In the genomic region with DNA sequence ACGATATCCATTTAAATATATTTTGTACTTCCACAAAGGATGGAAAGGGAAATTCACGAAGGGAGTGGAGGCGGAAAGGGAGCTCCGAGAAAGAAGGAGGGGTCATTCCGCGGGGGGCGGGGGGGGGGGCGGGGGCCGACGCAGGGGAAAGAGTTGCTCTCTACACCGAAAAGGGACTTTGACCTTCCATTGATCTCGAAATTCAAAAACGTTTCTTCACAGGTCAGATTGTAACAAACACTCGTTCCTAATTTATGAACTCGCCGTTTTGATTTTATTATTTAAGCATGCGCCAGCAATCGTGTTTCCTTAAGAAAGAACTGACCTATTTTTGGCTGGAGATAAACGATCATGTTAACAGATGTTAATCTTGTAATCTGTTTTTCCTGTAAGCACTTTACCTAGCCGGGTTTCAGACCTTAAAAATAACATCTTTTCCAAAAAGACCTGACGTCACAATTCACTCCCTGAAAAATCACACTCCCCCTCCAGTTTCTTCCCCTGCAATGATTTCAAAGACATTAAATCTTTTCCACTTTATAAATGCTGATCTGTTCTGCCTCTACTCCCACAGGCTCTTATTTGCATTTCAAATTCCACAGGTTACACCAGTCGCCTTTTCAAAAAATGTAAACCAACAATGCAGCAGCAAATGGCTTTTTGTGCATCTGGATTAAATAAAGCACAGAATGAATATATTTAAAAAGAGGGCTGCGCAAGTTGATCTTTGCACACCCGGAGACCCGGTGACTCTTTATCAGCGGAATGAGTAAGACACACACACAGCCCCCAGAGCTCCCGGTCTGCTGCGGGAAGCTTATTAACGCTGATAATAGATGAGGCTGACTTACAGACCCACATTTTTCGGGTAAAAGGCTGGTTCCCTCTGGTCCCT, we compare ENCODE assay signal across 9 cellular contexts. TPM values are rescaled to one million over a fixed set of nuclear protein-coding genes. Genes with fewer than 3 reads are reported as not detected.
A peak's percentile ranks its signal among the peaks of the same experiment; 100 is the strongest.
DNase-seq lines count a peak whose midpoint lies in the region; ATAC-seq and TF ChIP-seq lines count a peak whose summit lies in the region.
"Had no signal": no experiment of that assay in that cellular context is flagged by ENCODE, and none has a peak within 500 bp of the region (broad histone marks: within the 10 kb centered on the region; RNA-seq: fewer than 3 reads in every experiment).

No MANE protein-coding gene starts in this region.

- POLR2A ChIA-PET in HCT116 (lab: Charles Lee): interaction anchor here (0.7 to 1.7 kb wide), 5 partner anchors 9 to 585 kb away, joined by 3 to 8 read pairs (median 4); no protein-coding TSS in a partner anchor

- H4K20me1 ChIP-seq in HCT116 (ENCODE audit: insufficient read depth): no peaks in the 10 kb centered on the region

- H3K9me3 ChIP-seq in HCT116 (ENCODE audit: control insufficient read depth in 1 of 2, insufficient read depth in 1 of 2, low read depth in 1 of 2, low read length in 2 of 2) (no peaks in the 10 kb centered on the region), esophagus squamous epithelium (no peaks in the 10 kb centered on the region)

- H3K4me1 ChIP-seq in HCT116 (ENCODE audit: control insufficient read depth in 1 of 2, insufficient read depth in 2 of 2, low read length in 2 of 2) (peaks cover 0 to 37% of the 10 kb centered on the region in 2 experiments; a peak in 2 of 4 replicates), esophagus squamous epithelium (peaks cover 9 to 62% (median 13%) of the 10 kb centered on the region in 3 donors)

- peaks cover 16% of the 10 kb centered on the region; the same call in 1 of the 2 replicates for H3K79me2 ChIP-seq in HCT116 (ENCODE audit: insufficient read depth, low read length)

- no peaks in the 10 kb centered on the region for H3K36me3 Mint-ChIP-seq in natural killer cell

- H3K27me3 ChIP-seq in HCT116 (ENCODE audit: insufficient read depth, low read length) (no peaks in the 10 kb centered on the region), esophagus squamous epithelium (peaks cover 0 to 7% (median 0%) of the 10 kb centered on the region in 4 donors)

- no peak for TF ChIP-seq RAD21 in HCT116 (IDR thresholded peaks at IDR 0.05; ENCODE audit: low read depth)

- WGBS in esophagus squamous epithelium, 2 donors: 0 to 2% methylated on average over 27 to 30 of the region's 30 CpGs

- RAD21 ChIA-PET in HCT116 (lab: Charles Lee; ENCODE audit: low non-redundant PET in 1 of 2, low total read pairs in 2 of 2, uncharacterized antibody in 2 of 2, unreplicated experiment in 2 of 2): interaction anchor here in 1 of 2 experiments (0.6 kb wide), 1 partner anchor 30 kb away, joined by 3 read pairs; no protein-coding TSS in a partner anchor

- DNase-seq in NCI-H2081 (lab: John Stamatoyannopoulos, UW): peak; percentile 59 to 73
- DNase-seq in NCI-H2081 treated with DMSO at 0.1 percent for 48 hours (lab: John Stamatoyannopoulos, UW): no peak
- no peak for DNase-seq in HCT116 (ENCODE audit: low read depth, low spot score)
- DNase-seq in NCI-H1092 (lab: John Stamatoyannopoulos, UW): peak; percentile 70
- no peak for DNase-seq in esophagus squamous epithelium (lab: John Stamatoyannopoulos, UW)
- DNase-seq in natural killer cell: no peak
- DNase-seq in mucosa of gallbladder (ENCODE audit: low spot score): no peak

- H3K27me3 Mint-ChIP-seq in natural killer cell (ENCODE audit: low read depth in 2 of 2): no peaks in the 10 kb centered on the region

- H3K4me2 ChIP-seq in HCT116 (ENCODE audit: low read length): peak overlapping the region; percentile 98

- ATAC-seq in HCT116 (no peak), natural killer cell (peak; percentile 4 to 6 (median 5))

- peaks cover 38 to 50% of the 10 kb centered on the region in 2 donors for H3K4me1 Mint-ChIP-seq in natural killer cell

- BruUV-seq in HCT116 (replicated peaks; lab: Mats Ljungman, UMichigan): no TSS peak

- H3K4me3 ChIP-seq in HCT116 (replicated peaks in 1 of 2; ENCODE audit: low read depth in 1 of 2, low read length in 2 of 2) (peak overlapping the region; percentile 68 to 76), WI38 (ENCODE audit: low read depth, low read length) (peak overlapping the region; percentile 83), esophagus squamous epithelium (peak overlapping the region; percentile 65 to 89 (median 71))

- H3K9me3 Mint-ChIP-seq in natural killer cell: no peaks in the 10 kb centered on the region

- peak overlapping the region; percentile 90 for H2AFZ ChIP-seq in HCT116 (ENCODE audit: low read depth, low read length, poor library complexity, severe bottlenecking)

- TF ChIP-seq POLR2A in HCT116 (IDR thresholded peaks at IDR 0.05; ENCODE audit: borderline replicate concordance, extremely low read depth, insufficient read depth, insufficient read length) (no peak), esophagus squamous epithelium (IDR thresholded peaks at IDR 0.05) (no peak)

- no peaks in the 10 kb centered on the region for H3K36me3 ChIP-seq in HCT116 (ENCODE audit: control insufficient read depth in 1 of 2, insufficient read depth in 2 of 2, low read length in 2 of 2)
- H3K36me3 ChIP-seq in esophagus squamous epithelium: no peaks in the 10 kb centered on the region

- H3K27ac ChIP-seq in HCT116 (ENCODE audit: low read depth, low read length): peak overlapping the region; percentile 47
- H3K27ac ChIP-seq in esophagus squamous epithelium: peak overlapping the region; percentile 90 to 97 (median 94)
- H3K27ac ChIP-seq: C4-2B had no signal

- TF ChIP-seq CTCF in HCT116 (IDR thresholded peaks at IDR 0.05 in 2 of 3, conservative IDR thresholded peaks at IDR 0.05 in 1 of 3; ENCODE audit: borderline replicate concordance in 1 of 3, insufficient read depth in 1 of 3, low read depth in 2 of 3, low read length in 2 of 3): no peak
- TF ChIP-seq CTCF in WI38 (IDR thresholded peaks at IDR 0.05; ENCODE audit: low read depth, low read length): no peak
- TF ChIP-seq CTCF in esophagus squamous epithelium (IDR thresholded peaks at IDR 0.05): no peak
- TF ChIP-seq CTCF in natural killer cell (IDR thresholded peaks at IDR 0.05): no peak

- H3K27ac Mint-ChIP-seq in natural killer cell: peak overlapping the region; percentile 88 to 98

- intact Hi-C loops in HCT116 (cut with micrococcal nuclease): loop anchor here (1.0 to 10.0 kb wide), 2 partner anchors 11 to 311 kb away; no protein-coding TSS in a partner anchor
- intact Hi-C loops in esophagus squamous epithelium (cut with DNase I): loop anchor here (10.0 kb wide), 1 partner anchor 71 kb away; no protein-coding TSS in a partner anchor
- intact Hi-C loops in natural killer cell (cut with micrococcal nuclease): loop anchor here (2.0 to 5.0 kb wide), 4 partner anchors 17 to 1996 kb away; a partner anchor contains a TSS

- H3K4me3 Mint-ChIP-seq in natural killer cell: peak overlapping the region; percentile 98

- CTCF ChIA-PET in HCT116 (lab: Charles Lee): interaction anchor here (1.1 kb wide), 1 partner anchor 216 kb away, joined by 6 read pairs; no protein-coding TSS in a partner anchor

- H3K9ac ChIP-seq in HCT116 (ENCODE audit: low read length): peak overlapping the region; percentile 72

- H3K9me2 ChIP-seq in HCT116 (ENCODE audit: insufficient read depth): no peaks in the 10 kb centered on the region

TF ChIP-seq in HCT116, 20 proteins besides CTCF, POLR2A, EP300 and RAD21:
- TF ChIP-seq EZH2 (IDR thresholded peaks at IDR 0.05) (no peak), EGR1 (IDR thresholded peaks at IDR 0.05; ENCODE audit: low read depth) (no peak), SP1 (IDR thresholded peaks at IDR 0.05; ENCODE audit: low read depth) (no peak), TCF7L2 (IDR thresholded peaks at IDR 0.05; ENCODE audit: borderline replicate concordance, extremely low read depth, insufficient read depth, insufficient read length) (no peak), CBX3 (IDR thresholded peaks at IDR 0.05; ENCODE audit: low read depth) (no peak), FOSL1 (IDR thresholded peaks at IDR 0.05; ENCODE audit: low read depth) (no peak)
- TF ChIP-seq, protein P1, sequence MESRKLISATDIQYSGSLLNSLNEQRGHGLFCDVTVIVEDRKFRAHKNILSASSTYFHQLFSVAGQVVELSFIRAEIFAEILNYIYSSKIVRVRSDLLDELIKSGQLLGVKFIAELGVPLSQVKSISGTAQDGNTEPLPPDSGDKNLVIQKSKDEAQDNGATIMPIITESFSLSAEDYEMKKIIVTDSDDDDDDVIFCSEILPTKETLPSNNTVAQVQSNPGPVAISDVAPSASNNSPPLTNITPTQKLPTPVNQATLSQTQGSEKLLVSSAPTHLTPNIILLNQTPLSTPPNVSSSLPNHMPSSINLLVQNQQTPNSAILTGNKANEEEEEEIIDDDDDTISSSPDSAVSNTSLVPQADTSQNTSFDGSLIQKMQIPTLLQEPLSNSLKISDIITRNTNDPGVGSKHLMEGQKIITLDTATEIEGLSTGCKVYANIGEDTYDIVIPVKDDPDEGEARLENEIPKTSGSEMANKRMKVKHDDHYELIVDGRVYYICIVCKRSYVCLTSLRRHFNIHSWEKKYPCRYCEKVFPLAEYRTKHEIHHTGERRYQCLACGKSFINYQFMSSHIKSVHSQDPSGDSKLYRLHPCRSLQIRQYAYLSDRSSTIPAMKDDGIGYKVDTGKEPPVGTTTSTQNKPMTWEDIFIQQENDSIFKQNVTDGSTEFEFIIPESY (IDR thresholded peaks at IDR 0.05; ENCODE audit: extremely low read depth, insufficient replicate concordance, low read length): no peak

RNA-seq across cellular contexts. Expression of a gene that starts 1.6 kb away (rescaled TPM):
- total RNA-seq in HCT116 (2021; ENCODE audit: unreplicated experiment) (32.0 TPM), esophagus squamous epithelium (10 to 100 TPM; 18.0 to 23.9 (median 19.2) TPM), natural killer cell (10 to 100 TPM; 49.1 to 60.0 (median 52.4) TPM), mucosa of gallbladder (48.5 TPM)
- polyA plus RNA-seq in HCT116 (2012): 11.1 and 14.5 TPM in 2 replicates

Comparison
In these comparisons a context has a peak if more than half of its experiments do, and no peak if none do; other contexts are left out.
1. DNase-seq: peak in NCI-H2081 (2 of 2) and NCI-H1092 (single experiment); none in NCI-H2081 treated with DMSO at 0.1 percent for 48 hours (single experiment), HCT116 (single experiment), esophagus squamous epithelium (single experiment), natural killer cell (single experiment) and mucosa of gallbladder (single experiment).
2. Peak in every context shown above with its lines, with median percentiles within 50 percentile points of each other: H3K4me3 ChIP-seq.